Comparison of ENCODE assay signal across 14 cellular contexts in the genomic region with DNA sequence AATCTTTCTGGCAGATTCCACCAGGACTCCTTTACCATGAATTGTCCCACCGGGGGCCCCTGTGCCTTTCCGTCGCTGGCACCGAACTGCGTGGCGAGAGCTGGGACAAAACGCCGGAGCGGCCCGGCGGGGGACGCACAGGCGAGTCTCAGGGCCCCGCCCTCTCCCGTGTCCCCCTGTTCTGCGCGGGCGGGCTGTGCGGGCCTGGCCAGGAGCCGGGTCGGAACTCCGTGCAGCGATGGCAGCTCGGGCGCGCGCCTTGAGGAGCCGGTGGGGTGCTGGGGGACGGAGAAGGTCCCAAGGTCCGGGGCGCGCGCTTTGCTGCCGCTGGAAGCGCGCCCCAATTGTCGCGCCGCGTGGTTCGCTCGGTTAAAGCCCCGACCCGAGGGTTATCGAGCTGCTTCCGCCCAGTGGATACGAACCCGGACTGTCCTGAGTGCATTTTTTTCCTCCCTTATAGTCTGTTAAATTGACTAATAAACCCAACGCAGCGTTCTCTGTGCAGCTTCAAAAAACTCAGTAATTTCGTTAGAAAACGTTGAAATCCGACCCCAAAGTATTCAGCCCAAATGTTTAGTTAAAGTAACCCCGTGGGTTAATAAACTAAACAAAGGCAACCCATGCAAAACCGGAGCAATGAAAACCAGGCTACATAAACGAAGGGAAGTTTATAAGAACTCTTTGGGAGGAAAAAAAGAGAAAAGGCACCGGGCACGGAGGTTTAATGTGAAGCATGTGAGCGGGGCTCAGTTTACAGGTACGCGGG.
A peak's percentile ranks its signal among the peaks of the same experiment; 100 is the strongest.
DNase-seq lines count a peak whose midpoint lies in the region; ATAC-seq and TF ChIP-seq lines count a peak whose summit lies in the region.
"Had no signal": no experiment of that assay in that cellular context is flagged by ENCODE, and none has a peak within 500 bp of the region (broad histone marks: within the 10 kb centered on the region; RNA-seq: fewer than 3 reads in every experiment).

No MANE protein-coding gene starts in this region.

- H3K36me3 ChIP-seq in thoracic aorta: no peaks in the 10 kb centered on the region
- H3K36me3 ChIP-seq: upper lobe of left lung had no signal

- H3K27me3 ChIP-seq in thoracic aorta (replicated peaks; ENCODE audit: insufficient read depth): peaks cover 18% of the 10 kb centered on the region

- H3K4me1 ChIP-seq in thoracic aorta (ENCODE audit: control insufficient read depth in 1 of 2, low read depth in 2 of 2): peaks cover 7 to 26% of the 10 kb centered on the region in 2 donors

- H3K27me3 Mint-ChIP-seq in activated naive CD4-positive, alpha-beta T cell treated with anti-CD3 and anti-CD28 coated beads, Interleukin-2, amount 10 ng/mL, durations not matched to agents 7 days and 5 days: peaks cover 96% of the 10 kb centered on the region

- ATAC-seq in thoracic aorta (ENCODE audit: insufficient number of reproducible peaks, low FRiP score, low read depth) (no peak), HG02870 (IDR thresholded peaks at IDR 0.05; ENCODE audit: unreplicated experiment) (no peak)

- in situ Hi-C loops in astrocyte of the spinal cord (cut with HindIII; ENCODE audit: low sequenced_read_pairs): no loop called here

- H3K36me3 Mint-ChIP-seq in activated naive CD4-positive, alpha-beta T cell treated with anti-CD3 and anti-CD28 coated beads, Interleukin-2, amount 10 ng/mL, durations not matched to agents 7 days and 5 days: peaks cover 2% of the 10 kb centered on the region

- CTCF ChIA-PET in activated naive CD4-positive, alpha-beta T cell treated with anti-CD3 and anti-CD28 coated beads, Interleukin-2, amount 10 ng/mL, durations not matched to agents 7 days and 5 days (lab: Charles Lee): interaction anchor here (1.6 to 1.7 kb wide), 2 partner anchors 87 to 152 kb away, joined by 3 to 4 read pairs; no protein-coding TSS in a partner anchor

- DNase-seq in activated naive CD4-positive, alpha-beta T cell treated with anti-CD3 and anti-CD28 coated beads, Interleukin-2, amount 10 ng/mL, durations not matched to agents 7 days and 5 days: no peak
- DNase-seq in activated naive CD4-positive, alpha-beta T cell treated with anti-CD3 and anti-CD28 coated beads, Interleukin-2, amount 50 U/mL, for 16 hours: no peak
- DNase-seq in astrocyte of the spinal cord (ENCODE audit: low read depth, low spot score) (peak; percentile 68), left kidney (ENCODE audit: low read depth, low spot score) (peak; percentile 53), thoracic aorta (ENCODE audit: low spot score) (no peak), LoVo (ENCODE audit: low spot score) (no peak), NCI-H524 treated with DMSO at 0.1 percent for 48 hours (lab: John Stamatoyannopoulos, UW) (no peak)
- DNase-seq: naive B cell; NCI-H2171 treated with DMSO at 0.1 percent for 48 hours; SIG-M5; stimulated activated CD4-positive, alpha-beta T cell treated with anti-CD3 and anti-CD28 coated beads, Interleukin-4, amount 100 ng/mL, for 24 hours had no signal

- H3K4me3 ChIP-seq in astrocyte of the spinal cord (ENCODE audit: low read depth, low read length) (peak overlapping the region; percentile 12), thoracic aorta (peak overlapping the region; percentile 69)

- no peaks in the 10 kb centered on the region for H3K9me3 Mint-ChIP-seq in activated naive CD4-positive, alpha-beta T cell treated with anti-CD3 and anti-CD28 coated beads, Interleukin-2, amount 10 ng/mL, durations not matched to agents 7 days and 5 days

- peak overlapping the region; percentile 47 for H3K27ac Mint-ChIP-seq in activated naive CD4-positive, alpha-beta T cell treated with anti-CD3 and anti-CD28 coated beads, Interleukin-2, amount 10 ng/mL, durations not matched to agents 7 days and 5 days

- no peaks in the 10 kb centered on the region for H3K9me3 ChIP-seq in thoracic aorta
- H3K9me3 ChIP-seq: upper lobe of left lung had no signal

- H3K27ac ChIP-seq in thoracic aorta: no peak overlapping the region
- H3K27ac ChIP-seq: BLaER1 treated with 17β-estradiol and CSF1 and Interleukin-3, amounts not matched to agents 10 nM and 100 nM; upper lobe of left lung had no signal

- peaks cover 2% of the 10 kb centered on the region for H3K4me1 Mint-ChIP-seq in activated naive CD4-positive, alpha-beta T cell treated with anti-CD3 and anti-CD28 coated beads, Interleukin-2, amount 10 ng/mL, durations not matched to agents 7 days and 5 days

- no peak for TF ChIP-seq CTCF in astrocyte of the spinal cord (IDR thresholded peaks at IDR 0.05; ENCODE audit: low read depth, low read length)
- no peak for TF ChIP-seq CTCF in thoracic aorta (IDR thresholded peaks at IDR 0.05)

- no peak overlapping the region for H3K4me3 Mint-ChIP-seq in activated naive CD4-positive, alpha-beta T cell treated with anti-CD3 and anti-CD28 coated beads, Interleukin-2, amount 10 ng/mL, durations not matched to agents 7 days and 5 days

Comparison
In these comparisons a context has a peak if more than half of its experiments do, and no peak if none do; other contexts are left out.
1. DNase-seq: peak in astrocyte of the spinal cord (single experiment) and left kidney (single experiment); none in activated naive CD4-positive, alpha-beta T cell treated with anti-CD3 and anti-CD28 coated beads, Interleukin-2, amount 10 ng/mL, durations not matched to agents 7 days and 5 days (single experiment), activated naive CD4-positive, alpha-beta T cell treated with anti-CD3 and anti-CD28 coated beads, Interleukin-2, amount 50 U/mL, for 16 hours (single experiment), thoracic aorta (single experiment), LoVo (single experiment) and NCI-H524 treated with DMSO at 0.1 percent for 48 hours (single experiment).